1 cellular context compared by ENCODE assay signal in genomic region chr4:184080674-184081073, GRCh38.
TF ChIP-seq lines count a peak whose summit lies in the region.

No MANE protein-coding gene starts in this region.

TF ChIP-seq in HepG2, 621 proteins besides CTCF, POLR2A, EP300 and RAD21 (continued from another document and continues in another):
- TF ChIP-seq YY1 (IDR thresholded peaks at IDR 0.05; ENCODE audit: insufficient read depth, insufficient replicate concordance, low read depth, low read length) = peak; percentile 33
- no peak for TF ChIP-seq PCBP2 (optimal IDR thresholded peaks at IDR 0.05; ENCODE audit: low read depth, low read length, poor library complexity, severe bottlenecking)
- no peak for TF ChIP-seq SRF (IDR thresholded peaks at IDR 0.05; ENCODE audit: low read depth, low read length)
- TF ChIP-seq ATF1 (CRISPR knock-in tag; IDR thresholded peaks at IDR 0.05) = no peak
- TF ChIP-seq ZNF143 (CRISPR knock-in tag; IDR thresholded peaks at IDR 0.05) = no peak
- peak; percentile 89 for TF ChIP-seq SALL1 (CRISPR knock-in tag; IDR thresholded peaks at IDR 0.05)
- no peak for TF ChIP-seq CENPX (CRISPR knock-in tag; IDR thresholded peaks at IDR 0.05)
- TF ChIP-seq ZNF333 (CRISPR knock-in tag; IDR thresholded peaks at IDR 0.05; ENCODE audit: borderline replicate concordance) = no peak
- no peak for TF ChIP-seq ZKSCAN1 (IDR thresholded peaks at IDR 0.05; ENCODE audit: low read length)
- no peak for TF ChIP-seq DNMT1 (CRISPR knock-in tag; IDR thresholded peaks at IDR 0.05)
- no peak for TF ChIP-seq ZSCAN30 (CRISPR knock-in tag; IDR thresholded peaks at IDR 0.05)
- no peak for TF ChIP-seq ZNF446 (CRISPR knock-in tag; IDR thresholded peaks at IDR 0.05)
- no peak for TF ChIP-seq ELF4 (CRISPR knock-in tag; IDR thresholded peaks at IDR 0.05; ENCODE audit: borderline replicate concordance)
- TF ChIP-seq ZNF782 (CRISPR knock-in tag; IDR thresholded peaks at IDR 0.05; ENCODE audit: borderline replicate concordance) = no peak; the same call in 1 of the 2 replicates
- no peak for TF ChIP-seq KDM6A (CRISPR knock-in tag; IDR thresholded peaks at IDR 0.05; ENCODE audit: low read depth)
- TF ChIP-seq FOXC1 (CRISPR knock-in tag; IDR thresholded peaks at IDR 0.05; ENCODE audit: borderline replicate concordance) = no peak
- no peak for TF ChIP-seq ZNF720 (CRISPR knock-in tag; IDR thresholded peaks at IDR 0.05)
- no peak for TF ChIP-seq ZNF142 (CRISPR knock-in tag; IDR thresholded peaks at IDR 0.05)
- no peak for TF ChIP-seq NFAT5 (CRISPR knock-in tag; IDR thresholded peaks at IDR 0.05)
- TF ChIP-seq DRAP1 (CRISPR knock-in tag; IDR thresholded peaks at IDR 0.05) = no peak
- TF ChIP-seq ZHX2 (IDR thresholded peaks at IDR 0.05; ENCODE audit: low read depth) = peak; percentile 28; the same call in 1 of the 2 replicates
- TF ChIP-seq ZHX2 (CRISPR knock-in tag; IDR thresholded peaks at IDR 0.05; ENCODE audit: borderline replicate concordance) = no peak
- TF ChIP-seq ELK4 (CRISPR knock-in tag; IDR thresholded peaks at IDR 0.05; ENCODE audit: borderline replicate concordance) = no peak
- TF ChIP-seq ZNF777 (CRISPR knock-in tag; IDR thresholded peaks at IDR 0.05) = no peak
- TF ChIP-seq ZNF737 (CRISPR knock-in tag; IDR thresholded peaks at IDR 0.05; ENCODE audit: borderline replicate concordance) = no peak
- no peak for TF ChIP-seq ZNF503 (CRISPR knock-in tag; IDR thresholded peaks at IDR 0.05)
- no peak for TF ChIP-seq HIC2 (CRISPR knock-in tag; IDR thresholded peaks at IDR 0.05; ENCODE audit: low read depth)
- TF ChIP-seq IKZF4 (CRISPR knock-in tag; IDR thresholded peaks at IDR 0.05; ENCODE audit: borderline replicate concordance, low read depth, not compliant biosample characterization) = no peak
- TF ChIP-seq MEIS2 (CRISPR knock-in tag; IDR thresholded peaks at IDR 0.05) = no peak
- TF ChIP-seq MLLT10 (CRISPR knock-in tag; IDR thresholded peaks at IDR 0.05) = no peak
- TF ChIP-seq MAX (IDR thresholded peaks at IDR 0.05) = peak; percentile 81
- no peak for TF ChIP-seq SMAD9 (CRISPR knock-in tag; IDR thresholded peaks at IDR 0.05)
- no peak for TF ChIP-seq ZNF530 (CRISPR knock-in tag; IDR thresholded peaks at IDR 0.05; ENCODE audit: low read depth)
- TF ChIP-seq ZNF205 (CRISPR knock-in tag; IDR thresholded peaks at IDR 0.05) = no peak
- no peak for TF ChIP-seq ZNF580 (CRISPR knock-in tag; IDR thresholded peaks at IDR 0.05; ENCODE audit: borderline replicate concordance, low read depth)
